In genomic region chr6:158041370-158041769, GRCh38 we compare ENCODE assay signal across 10 cellular contexts. TPM values are rescaled to one million over a fixed set of nuclear protein-coding genes. Genes with fewer than 3 reads are reported as not detected.
DNase-seq lines count a peak whose midpoint lies in the region; ATAC-seq, FAIRE-seq and TF ChIP-seq lines count a peak whose summit lies in the region.
"Had no signal": no experiment of that assay in that cellular context is flagged by ENCODE, and none has a peak within 500 bp of the region (broad histone marks: within the 10 kb centered on the region; RNA-seq: fewer than 3 reads in every experiment).

No MANE protein-coding gene starts in this region.

- no peak for ATAC-seq in thoracic aorta (ENCODE audit: insufficient number of reproducible peaks, low FRiP score, low read depth)
- no peak for ATAC-seq in HG02870 (IDR thresholded peaks at IDR 0.05; ENCODE audit: unreplicated experiment)

- H3K9me2 ChIP-seq in PC-9 (ENCODE audit: insufficient read depth): no peaks in the 10 kb centered on the region

- peaks cover 59% of the 10 kb centered on the region for H3K4me1 ChIP-seq in PC-9 (replicated peaks; ENCODE audit: insufficient read depth)
- H3K4me1 ChIP-seq in thoracic aorta (ENCODE audit: control insufficient read depth in 1 of 2, low read depth in 2 of 2): peaks cover 49 to 92% of the 10 kb centered on the region in 2 donors

- TF ChIP-seq CTCF in PC-9 (conservative IDR thresholded peaks at IDR 0.05): no peak
- TF ChIP-seq CTCF in bronchial epithelial cell (IDR thresholded peaks at IDR 0.05; ENCODE audit: insufficient read depth, low read length, severe bottlenecking): no peak
- no peak for TF ChIP-seq CTCF in thoracic aorta (IDR thresholded peaks at IDR 0.05)

- BruUV-seq in PC-9 (replicated peaks; lab: Mats Ljungman, UMichigan): no TSS peak

- peak overlapping the region; percentile 90 for H3K27ac ChIP-seq in PC-9
- H3K27ac ChIP-seq in layer of hippocampus (ENCODE audit: low read depth, low read length): peak overlapping the region; percentile 22
- H3K27ac ChIP-seq in thoracic aorta: peak overlapping the region; percentile 88 to 97

- H3K79me2 ChIP-seq in PC-9 (ENCODE audit: low read depth): peaks cover 18% of the 10 kb centered on the region

- H3K4me3 ChIP-seq in PC-9 (no peak overlapping the region), bronchial epithelial cell (ENCODE audit: low read depth, low read length) (no peak overlapping the region), thoracic aorta (no peak overlapping the region)
- H3K4me3 ChIP-seq: MG63 had no signal

- H4K20me1 ChIP-seq in PC-9 (ENCODE audit: insufficient read depth): no peaks in the 10 kb centered on the region

- H3F3A ChIP-seq in PC-9 (ENCODE audit: insufficient read depth, low read depth): peaks cover 38% of the 10 kb centered on the region

- FAIRE-seq in bronchial epithelial cell (lab: Jason Lieb, UNC): no peak
- FAIRE-seq: TTC549 had no signal

- POLR2A ChIA-PET in PC-9 (lab: Charles Lee; ENCODE audit: unreplicated experiment): interaction anchor here (0.7 kb wide), 1 partner anchor 42 kb away, joined by 4 read pairs; no protein-coding TSS in a partner anchor

- no peaks in the 10 kb centered on the region for H3K27me3 ChIP-seq in PC-9 (ENCODE audit: insufficient read depth, low read depth)
- H3K27me3 ChIP-seq in bronchial epithelial cell (ENCODE audit: control insufficient read depth, insufficient read depth, low read length): no peaks in the 10 kb centered on the region
- H3K27me3 ChIP-seq in layer of hippocampus (ENCODE audit: control insufficient read depth, insufficient read depth, low read length): no peaks in the 10 kb centered on the region
- H3K27me3 ChIP-seq in thoracic aorta (replicated peaks; ENCODE audit: insufficient read depth): no peaks in the 10 kb centered on the region
- H3K27me3 ChIP-seq: MG63 had no signal

- intact Hi-C loops in PC-9 (cut with micrococcal nuclease; ENCODE audit: unreplicated experiment): no loop called here

- CTCF ChIA-PET in PC-9 (lab: Charles Lee): no interaction called here

- H3K9me3 ChIP-seq in PC-9 (ENCODE audit: insufficient read depth, low read depth) (no peaks in the 10 kb centered on the region), thoracic aorta (no peaks in the 10 kb centered on the region)
- H3K9me3 ChIP-seq: MG63 had no signal

- H2AFZ ChIP-seq in PC-9: no peak overlapping the region

- H3K36me3 ChIP-seq in PC-9 (ENCODE audit: low read depth): peaks cover 13% of the 10 kb centered on the region; the same call in 1 of the 2 replicates
- H3K36me3 ChIP-seq in bronchial epithelial cell (ENCODE audit: control insufficient read depth, insufficient read depth, low read length): no peaks in the 10 kb centered on the region
- H3K36me3 ChIP-seq in thoracic aorta: no peaks in the 10 kb centered on the region

- no peak for DNase-seq in PC-9
- DNase-seq in bronchial epithelial cell (ENCODE audit: low read depth): peak; percentile 68
- no peak for DNase-seq in thoracic aorta (ENCODE audit: low spot score)
- DNase-seq in NCI-H1694 treated with DMSO at 0.1 percent for 48 hours (lab: John Stamatoyannopoulos, UW): no peak
- DNase-seq in NCI-H2029 (lab: John Stamatoyannopoulos, UW): no peak
- DNase-seq: MG63, NCI-H69 had no signal

- peak overlapping the region; percentile 85 for H3K4me2 ChIP-seq in PC-9

RNA-seq across cellular contexts. Expression of gene SYNJ2, which starts 59.7 kb away (rescaled TPM):
- total RNA-seq in PC-9 (2021): 30.3 and 39.4 TPM in 2 replicates
- total RNA-seq in bronchial epithelial cell: 7.4 and 8.2 TPM in 2 replicates
- 10 to 100 TPM; 30.6 to 48.5 TPM for total RNA-seq in thoracic aorta

Comparison
In these comparisons a context has a peak if more than half of its experiments do, and no peak if none do; other contexts are left out.
1. H3K27ac ChIP-seq: peak in every context shown above with its lines; median percentile 92 in thoracic aorta; 90 in PC-9; 22 in layer of hippocampus.